In the genomic region with DNA sequence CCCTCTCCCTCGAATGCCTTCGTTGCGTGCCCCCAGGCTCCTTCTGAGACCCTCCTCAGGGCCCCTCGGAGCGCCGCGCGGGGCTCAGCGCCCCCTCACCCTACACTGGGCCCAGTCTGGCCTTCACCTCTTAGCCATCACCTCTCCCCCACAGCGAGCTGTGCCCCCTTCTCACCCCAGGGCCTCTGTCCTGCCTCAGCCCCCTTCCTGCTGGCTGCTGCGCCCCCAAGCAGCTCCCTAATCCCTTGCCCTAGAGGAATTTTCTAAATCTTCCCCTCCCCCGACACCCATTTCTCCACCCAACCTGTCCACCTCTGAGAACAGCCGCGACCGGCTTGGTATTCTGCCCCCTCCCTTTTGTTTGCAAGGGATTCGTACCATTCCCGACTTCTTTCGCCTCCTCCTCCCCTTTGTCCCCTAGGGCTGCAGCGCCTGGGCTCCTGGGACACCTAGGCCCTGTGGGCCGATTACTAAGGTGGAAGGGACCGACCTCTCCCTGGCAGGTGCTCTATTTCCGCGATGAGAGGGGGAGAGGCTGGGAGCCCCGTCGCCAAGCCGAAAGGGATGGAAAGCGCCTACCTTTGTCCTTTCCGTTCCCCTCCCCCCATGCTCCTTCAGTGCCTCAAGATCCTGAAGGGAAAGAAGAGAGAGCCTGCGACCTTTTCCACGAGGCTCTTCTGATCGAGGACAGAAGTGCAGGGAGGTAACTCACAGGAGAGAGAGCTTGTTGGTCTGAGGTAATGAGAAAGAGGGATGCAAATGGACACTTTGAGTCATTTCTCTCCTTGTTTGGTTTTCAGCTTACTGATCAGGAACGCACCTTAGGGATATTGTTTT, we compare ENCODE assay signal across 8 cellular contexts. TPM values are rescaled to one million over a fixed set of nuclear protein-coding genes. Genes with fewer than 3 reads are reported as not detected.
DNase-seq lines count a peak whose midpoint lies in the region; ATAC-seq and TF ChIP-seq lines count a peak whose summit lies in the region.

No MANE protein-coding gene starts in this region.

- no TSS peak for BruUV-seq in Caco-2 (replicated peaks; lab: Mats Ljungman, UMichigan)

- peak overlapping the region; percentile 93 for H3K9ac ChIP-seq in iPS-15b (ENCODE audit: low read depth, low read length)

- ATAC-seq in HG02884 (IDR thresholded peaks at IDR 0.05; ENCODE audit: unreplicated experiment) (peak; percentile 40), GM19035 (IDR thresholded peaks at IDR 0.05; ENCODE audit: unreplicated experiment) (no peak)

- no peaks in the 10 kb centered on the region for H3K9me3 Mint-ChIP-seq in Caco-2 (ENCODE audit: unreplicated experiment)
- H3K9me3 Mint-ChIP-seq in activated T-helper 1 cell treated with anti-CD3 and anti-CD28 coated beads, Interleukin-12 subunit alpha, Interleukin-12 subunit beta, Interleukin-2, Interleukin-4 antibody, amounts not matched to agents 30 ng/mL and 10 ng/mL and 1 ng/mL, durations not matched to agents 14 hours and 24 hours and 36 hours = no peaks in the 10 kb centered on the region
- no peaks in the 10 kb centered on the region for H3K9me3 Mint-ChIP-seq in stimulated activated naive CD8-positive, alpha-beta T cell treated with anti-CD3 and anti-CD28 coated beads, Interleukin-15, Interleukin-2, amounts not matched to agents 100 ng/mL and 50 ng/mL, for 24 hours

- CTCF ChIA-PET in Caco-2 (lab: Charles Lee) = interaction anchor here (1.1 to 1.5 kb wide), 2 partner anchors 24 to 99 kb away, joined by 4 to 7 read pairs; no protein-coding TSS in a partner anchor

- no peak for TF ChIP-seq CTCF in Caco-2 (IDR thresholded peaks at IDR 0.05; ENCODE audit: insufficient read depth in 1 of 2, low read depth in 1 of 2, low read length in 1 of 2, severe bottlenecking in 1 of 2, unreplicated experiment in 1 of 2)

- intact Hi-C loops in Caco-2 (cut with micrococcal nuclease; ENCODE audit: unreplicated experiment) = loop anchor here (2.0 to 10.0 kb wide), 2 partner anchors 23 to 49 kb away; no protein-coding TSS in a partner anchor
- intact Hi-C loops in activated T-helper 1 cell treated with anti-CD3 and anti-CD28 coated beads, Interleukin-12 subunit alpha, Interleukin-12 subunit beta, Interleukin-2, Interleukin-4 antibody, amounts not matched to agents 30 ng/mL and 10 ng/mL and 1 ng/mL, durations not matched to agents 14 hours and 24 hours and 36 hours (cut with micrococcal nuclease) = loop anchor here (1.0 to 10.0 kb wide), 7 partner anchors 21 to 841 kb away; a partner anchor contains a TSS

- peaks cover 6% of the 10 kb centered on the region for H3K4me1 Mint-ChIP-seq in Caco-2 (ENCODE audit: low read depth, unreplicated experiment)
- H3K4me1 Mint-ChIP-seq in activated T-helper 1 cell treated with anti-CD3 and anti-CD28 coated beads, Interleukin-12 subunit alpha, Interleukin-12 subunit beta, Interleukin-2, Interleukin-4 antibody, amounts not matched to agents 30 ng/mL and 10 ng/mL and 1 ng/mL, durations not matched to agents 14 hours and 24 hours and 36 hours (ENCODE audit: low read depth) = peaks cover 38% of the 10 kb centered on the region
- peaks cover 41% of the 10 kb centered on the region for H3K4me1 Mint-ChIP-seq in stimulated activated naive CD8-positive, alpha-beta T cell treated with anti-CD3 and anti-CD28 coated beads, Interleukin-15, Interleukin-2, amounts not matched to agents 100 ng/mL and 50 ng/mL, for 24 hours (ENCODE audit: low read depth)

- H3K27me3 ChIP-seq in Caco-2 (replicated peaks; ENCODE audit: control insufficient read depth, insufficient read depth, low read length) (no peaks in the 10 kb centered on the region), iPS-15b (ENCODE audit: control insufficient read depth, insufficient read depth, low read length) (no peaks in the 10 kb centered on the region)

- no peaks in the 10 kb centered on the region for H3K36me3 ChIP-seq in Caco-2 (ENCODE audit: control insufficient read depth, insufficient read depth, low read length)
- no peaks in the 10 kb centered on the region for H3K36me3 ChIP-seq in iPS-15b (ENCODE audit: control insufficient read depth, insufficient read depth, low read length)

- H3K27me3 Mint-ChIP-seq in Caco-2 (ENCODE audit: insufficient read depth, unreplicated experiment) = no peaks in the 10 kb centered on the region
- no peaks in the 10 kb centered on the region for H3K27me3 Mint-ChIP-seq in activated T-helper 1 cell treated with anti-CD3 and anti-CD28 coated beads, Interleukin-12 subunit alpha, Interleukin-12 subunit beta, Interleukin-2, Interleukin-4 antibody, amounts not matched to agents 30 ng/mL and 10 ng/mL and 1 ng/mL, durations not matched to agents 14 hours and 24 hours and 36 hours (ENCODE audit: insufficient read depth)
- no peaks in the 10 kb centered on the region for H3K27me3 Mint-ChIP-seq in stimulated activated naive CD8-positive, alpha-beta T cell treated with anti-CD3 and anti-CD28 coated beads, Interleukin-15, Interleukin-2, amounts not matched to agents 100 ng/mL and 50 ng/mL, for 24 hours

- peak; percentile 60 to 66 for DNase-seq in Caco-2
- DNase-seq in activated T-helper 1 cell treated with anti-CD3 and anti-CD28 coated beads, Interleukin-12 subunit alpha, Interleukin-12 subunit beta, Interleukin-2, Interleukin-4 antibody, amounts not matched to agents 30 ng/mL and 10 ng/mL and 1 ng/mL, durations not matched to agents 14 hours and 24 hours and 36 hours (ENCODE audit: low spot score) = no peak
- DNase-seq in CD1c-positive myeloid dendritic cell (ENCODE audit: extremely low spot score) = no peak
- no peak for DNase-seq in stimulated activated naive CD4-positive, alpha-beta T cell treated with Interleukin-2 at 50 U/mL for 16 hours (lab: John Stamatoyannopoulos, UW)

- H3K4me3 ChIP-seq in Caco-2 (ENCODE audit: low read depth, low read length) = peak overlapping the region; percentile 86
- H3K4me3 ChIP-seq in iPS-15b (ENCODE audit: low read depth, low read length) = peak overlapping the region; percentile 75

- no peaks in the 10 kb centered on the region for H3K9me3 ChIP-seq in Caco-2
- peaks cover 2% of the 10 kb centered on the region for H3K9me3 ChIP-seq in iPS-15b (ENCODE audit: control insufficient read depth, insufficient read depth, low read length)

- POLR2A ChIA-PET in Caco-2 (lab: Charles Lee) = interaction anchor here (0.7 kb wide), 1 partner anchor 106 kb away, joined by 4 read pairs; no protein-coding TSS in a partner anchor

- peaks cover 32% of the 10 kb centered on the region for H3K36me3 Mint-ChIP-seq in Caco-2 (ENCODE audit: insufficient read depth, unreplicated experiment)
- peaks cover 9% of the 10 kb centered on the region for H3K36me3 Mint-ChIP-seq in activated T-helper 1 cell treated with anti-CD3 and anti-CD28 coated beads, Interleukin-12 subunit alpha, Interleukin-12 subunit beta, Interleukin-2, Interleukin-4 antibody, amounts not matched to agents 30 ng/mL and 10 ng/mL and 1 ng/mL, durations not matched to agents 14 hours and 24 hours and 36 hours (ENCODE audit: low read depth)
- peaks cover 11% of the 10 kb centered on the region for H3K36me3 Mint-ChIP-seq in stimulated activated naive CD8-positive, alpha-beta T cell treated with anti-CD3 and anti-CD28 coated beads, Interleukin-15, Interleukin-2, amounts not matched to agents 100 ng/mL and 50 ng/mL, for 24 hours (ENCODE audit: low read depth)

- peak overlapping the region; percentile 94 for H3K27ac Mint-ChIP-seq in Caco-2 (ENCODE audit: unreplicated experiment)
- H3K27ac Mint-ChIP-seq in activated T-helper 1 cell treated with anti-CD3 and anti-CD28 coated beads, Interleukin-12 subunit alpha, Interleukin-12 subunit beta, Interleukin-2, Interleukin-4 antibody, amounts not matched to agents 30 ng/mL and 10 ng/mL and 1 ng/mL, durations not matched to agents 14 hours and 24 hours and 36 hours = peak overlapping the region; percentile 96
- H3K27ac Mint-ChIP-seq in stimulated activated naive CD8-positive, alpha-beta T cell treated with anti-CD3 and anti-CD28 coated beads, Interleukin-15, Interleukin-2, amounts not matched to agents 100 ng/mL and 50 ng/mL, for 24 hours = peak overlapping the region; percentile 88

- peaks cover 16% of the 10 kb centered on the region; the same call in 1 of the 2 replicates for H3K4me1 ChIP-seq in Caco-2
- peaks cover 4% of the 10 kb centered on the region for H3K4me1 ChIP-seq in iPS-15b (ENCODE audit: control insufficient read depth, insufficient read depth, low read length)

- peak overlapping the region; percentile 97 for H3K4me3 Mint-ChIP-seq in Caco-2 (ENCODE audit: unreplicated experiment)
- H3K4me3 Mint-ChIP-seq in activated T-helper 1 cell treated with anti-CD3 and anti-CD28 coated beads, Interleukin-12 subunit alpha, Interleukin-12 subunit beta, Interleukin-2, Interleukin-4 antibody, amounts not matched to agents 30 ng/mL and 10 ng/mL and 1 ng/mL, durations not matched to agents 14 hours and 24 hours and 36 hours = peak overlapping the region; percentile 93
- H3K4me3 Mint-ChIP-seq in stimulated activated naive CD8-positive, alpha-beta T cell treated with anti-CD3 and anti-CD28 coated beads, Interleukin-15, Interleukin-2, amounts not matched to agents 100 ng/mL and 50 ng/mL, for 24 hours = peak overlapping the region; percentile 85

RNA-seq across cellular contexts. Expression of a gene that starts 10.9 kb away (rescaled TPM):
- total RNA-seq in Caco-2 (2022) = 56.9 and 58.5 TPM in 2 replicates
- total RNA-seq in activated T-helper 1 cell treated with anti-CD3 and anti-CD28 coated beads, Interleukin-12 subunit alpha, Interleukin-12 subunit beta, Interleukin-2, Interleukin-4 antibody, amounts not matched to agents 30 ng/mL and 10 ng/mL and 1 ng/mL, durations not matched to agents 14 hours and 24 hours and 36 hours = 41.5 and 43.5 TPM in 2 replicates

RNA-seq across cellular contexts. Expression of a gene that starts 32.5 kb away (rescaled TPM):
- 1.9 and 2.2 TPM in 2 replicates for total RNA-seq in Caco-2 (2022)
- 0.10 TPM in 1 of 2 replicates, not detected in the other for total RNA-seq in activated T-helper 1 cell treated with anti-CD3 and anti-CD28 coated beads, Interleukin-12 subunit alpha, Interleukin-12 subunit beta, Interleukin-2, Interleukin-4 antibody, amounts not matched to agents 30 ng/mL and 10 ng/mL and 1 ng/mL, durations not matched to agents 14 hours and 24 hours and 36 hours

Comparison
In these comparisons a context has a peak if more than half of its experiments do, and no peak if none do; other contexts are left out.
1. DNase-seq: peak in Caco-2 (2 of 2); none in activated T-helper 1 cell treated with anti-CD3 and anti-CD28 coated beads, Interleukin-12 subunit alpha, Interleukin-12 subunit beta, Interleukin-2, Interleukin-4 antibody, amounts not matched to agents 30 ng/mL and 10 ng/mL and 1 ng/mL, durations not matched to agents 14 hours and 24 hours and 36 hours (single experiment), CD1c-positive myeloid dendritic cell (single experiment) and stimulated activated naive CD4-positive, alpha-beta T cell treated with Interleukin-2 at 50 U/mL for 16 hours (single experiment).
2. Peak in every context shown above with its lines, with median percentiles within 50 percentile points of each other: H3K27ac Mint-ChIP-seq and H3K4me3 Mint-ChIP-seq.